17 cellular contexts compared by ENCODE assay signal in the genomic region with DNA sequence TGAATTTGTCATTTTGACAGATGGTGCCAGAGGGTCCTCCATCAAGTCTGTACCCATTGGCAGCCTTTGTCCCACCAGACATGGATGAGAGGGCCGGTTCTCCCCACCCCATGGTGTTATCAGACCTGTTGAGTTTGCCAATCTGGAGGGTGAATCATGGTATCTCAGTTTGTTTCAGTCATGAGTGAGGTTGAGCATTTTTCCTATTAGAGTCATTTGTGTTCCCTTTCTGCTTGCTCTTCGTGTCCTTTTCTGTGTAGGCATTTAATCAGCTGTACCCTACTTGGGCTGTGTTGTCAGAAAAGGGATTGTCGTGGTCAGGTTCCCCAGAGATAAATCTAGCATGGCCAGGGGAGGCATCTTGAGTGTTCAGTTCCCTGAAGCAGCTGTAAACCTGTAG. TPM values are rescaled to one million over a fixed set of nuclear protein-coding genes. Genes with fewer than 3 reads are reported as not detected.
A peak's percentile ranks its signal among the peaks of the same experiment; 100 is the strongest.
DNase-seq lines count a peak whose midpoint lies in the region; ATAC-seq lines count a peak whose summit lies in the region.
"Had no signal": no experiment of that assay in that cellular context is flagged by ENCODE, and none has a peak within 500 bp of the region (broad histone marks: within the 10 kb centered on the region; RNA-seq: fewer than 3 reads in every experiment).

No MANE protein-coding gene starts in this region.

- CTCF ChIA-PET in activated CD4-positive, alpha-beta T cell treated with anti-CD3 and anti-CD28 coated beads for 36 hours (lab: Charles Lee), result interaction anchor here (0.6 to 1.6 kb wide), 4 partner anchors 12 to 373 kb away, joined by 3 read pairs; no protein-coding TSS in a partner anchor
- CTCF ChIA-PET in activated CD4-positive, alpha-beta T cell treated with anti-CD3 and anti-CD28 coated beads, Interleukin-2, amount 10 ng/mL, durations not matched to agents 7 days and 5 days (lab: Charles Lee), result interaction anchor here (1.4 kb wide), 1 partner anchor 9 kb away, joined by 4 read pairs; no protein-coding TSS in a partner anchor

- H3K4me3 ChIP-seq in neuronal stem cell (ENCODE audit: low read length in 2 of 2), result no peak overlapping the region
- H3K4me3 ChIP-seq: BLaER1 treated with 17β-estradiol and CSF1 and Interleukin-3, amounts not matched to agents 10 nM and 100 nM had no signal

- H2BK120ac ChIP-seq in neuronal stem cell (ENCODE audit: low read depth, low read length), result no peak overlapping the region

- no peak overlapping the region for H3K27ac ChIP-seq in neuronal stem cell (replicated peaks; ENCODE audit: low read length)
- H3K27ac ChIP-seq: 22Rv1; BLaER1 treated with 17β-estradiol and CSF1 and Interleukin-3, amounts not matched to agents 10 nM and 100 nM; HL-60 had no signal

- H3K9ac ChIP-seq in neuronal stem cell (ENCODE audit: low read depth, low read length, poor library complexity), result peak overlapping the region; percentile 36
- H3K9ac ChIP-seq: BLaER1 treated with 17β-estradiol and CSF1 and Interleukin-3, amounts not matched to agents 10 nM and 100 nM had no signal

- no peak overlapping the region for H3K4me2 ChIP-seq in neuronal stem cell (ENCODE audit: insufficient read depth, low read length, poor library complexity, severe bottlenecking)
- H3K4me2 ChIP-seq: BLaER1 treated with 17β-estradiol and CSF1 and Interleukin-3, amounts not matched to agents 10 nM and 100 nM had no signal

- H3K27me3 ChIP-seq in neuronal stem cell (ENCODE audit: control insufficient read depth in 3 of 3, insufficient read depth in 3 of 3, low read depth in 1 of 3, low read length in 3 of 3), result peaks cover 0 to 5% (median 0%) of the 10 kb centered on the region in 3 experiments
- H3K27me3 ChIP-seq: BLaER1 treated with 17β-estradiol and CSF1 and Interleukin-3, amounts not matched to agents 10 nM and 100 nM had no signal

- no peaks in the 10 kb centered on the region for H3K79me1 ChIP-seq in neuronal stem cell (ENCODE audit: low read depth, low read length)

- H3K9me3 ChIP-seq in neuronal stem cell (replicated peaks in 1 of 2; ENCODE audit: control insufficient read depth in 2 of 2, insufficient read depth in 1 of 2, low read depth in 1 of 2, low read length in 2 of 2), result no peaks in the 10 kb centered on the region
- H3K9me3 ChIP-seq: BLaER1 treated with 17β-estradiol and CSF1 and Interleukin-3, amounts not matched to agents 10 nM and 100 nM had no signal

- no peaks in the 10 kb centered on the region for H3K4me1 ChIP-seq in neuronal stem cell (ENCODE audit: control insufficient read depth in 2 of 2, insufficient read depth in 1 of 2, low read depth in 1 of 2, low read length in 2 of 2)
- H3K4me1 ChIP-seq: BLaER1 treated with 17β-estradiol and CSF1 and Interleukin-3, amounts not matched to agents 10 nM and 100 nM had no signal

- H3K14ac ChIP-seq in neuronal stem cell (ENCODE audit: low read length), result no peak overlapping the region

- H3K36me3 Mint-ChIP-seq in activated CD4-positive, alpha-beta T cell treated with anti-CD3 and anti-CD28 coated beads for 36 hours (ENCODE audit: low read depth), result no peaks in the 10 kb centered on the region
- no peaks in the 10 kb centered on the region for H3K36me3 Mint-ChIP-seq in activated CD4-positive, alpha-beta T cell treated with anti-CD3 and anti-CD28 coated beads, Interleukin-2, amount 10 ng/mL, durations not matched to agents 7 days and 5 days (ENCODE audit: low read depth)

- no CpG with 5 or more reads among the region's 3 CpGs for WGBS in neuronal stem cell (ENCODE audit: extremely low coverage in 2 of 2, insufficient read length in 2 of 2, insufficient replicate concordance in 1 of 2), 2 donors

- H3K4me1 Mint-ChIP-seq in activated CD4-positive, alpha-beta T cell treated with anti-CD3 and anti-CD28 coated beads for 36 hours, result no peaks in the 10 kb centered on the region
- H3K4me1 Mint-ChIP-seq in activated CD4-positive, alpha-beta T cell treated with anti-CD3 and anti-CD28 coated beads, Interleukin-2, amount 10 ng/mL, durations not matched to agents 7 days and 5 days, result no peaks in the 10 kb centered on the region
- peaks cover 9% of the 10 kb centered on the region for H3K4me1 Mint-ChIP-seq in stimulated activated naive CD8-positive, alpha-beta T cell treated with anti-CD3 and anti-CD28 coated beads, Interleukin-15, amount 100 ng/mL, for 72 hours

- H2AFZ ChIP-seq in neuronal stem cell (ENCODE audit: low read length), result no peak overlapping the region

- no peak overlapping the region for H3K23ac ChIP-seq in neuronal stem cell (ENCODE audit: low read depth, low read length, poor library complexity)

- H2BK15ac ChIP-seq in neuronal stem cell (ENCODE audit: low read length), result no peak overlapping the region

- intact Hi-C loops in activated CD4-positive, alpha-beta T cell treated with anti-CD3 and anti-CD28 coated beads for 36 hours (cut with DNase I, micrococcal nuclease), result loop anchor here in 1 of 2 experiments (10.0 kb wide), 1 partner anchor 251 kb away; no protein-coding TSS in a partner anchor

- no peak overlapping the region for H3K4me3 Mint-ChIP-seq in activated CD4-positive, alpha-beta T cell treated with anti-CD3 and anti-CD28 coated beads for 36 hours
- H3K4me3 Mint-ChIP-seq in activated CD4-positive, alpha-beta T cell treated with anti-CD3 and anti-CD28 coated beads, Interleukin-2, amount 10 ng/mL, durations not matched to agents 7 days and 5 days, result no peak overlapping the region
- H3K4me3 Mint-ChIP-seq in stimulated activated naive CD8-positive, alpha-beta T cell treated with anti-CD3 and anti-CD28 coated beads, Interleukin-15, amount 100 ng/mL, for 72 hours, result no peak overlapping the region
- H3K4me3 Mint-ChIP-seq: CD4-positive, alpha-beta T cell had no signal

- no peaks in the 10 kb centered on the region for H3K9me3 Mint-ChIP-seq in activated CD4-positive, alpha-beta T cell treated with anti-CD3 and anti-CD28 coated beads for 36 hours (ENCODE audit: low read depth)
- no peaks in the 10 kb centered on the region for H3K9me3 Mint-ChIP-seq in activated CD4-positive, alpha-beta T cell treated with anti-CD3 and anti-CD28 coated beads, Interleukin-2, amount 10 ng/mL, durations not matched to agents 7 days and 5 days
- no peaks in the 10 kb centered on the region for H3K9me3 Mint-ChIP-seq in stimulated activated naive CD8-positive, alpha-beta T cell treated with anti-CD3 and anti-CD28 coated beads, Interleukin-15, amount 100 ng/mL, for 72 hours
- H3K9me3 Mint-ChIP-seq: CD4-positive, alpha-beta T cell had no signal

- DNase-seq in activated CD4-positive, alpha-beta T cell treated with anti-CD3 and anti-CD28 coated beads for 36 hours, result no peak
- DNase-seq in activated CD4-positive, alpha-beta T cell treated with anti-CD3 and anti-CD28 coated beads, Interleukin-2, amount 10 ng/mL, durations not matched to agents 7 days and 5 days, result no peak
- DNase-seq in stimulated activated naive CD8-positive, alpha-beta T cell treated with anti-CD3 and anti-CD28 coated beads, Interleukin-15, Interleukin-2, amounts not matched to agents 100 U/mL and 50 U/mL, for 24 hours, result no peak
- no peak for DNase-seq in stimulated activated naive CD8-positive, alpha-beta T cell treated with anti-CD3 and anti-CD28 coated beads, Interleukin-15, amount 100 ng/mL, for 72 hours
- no peak for DNase-seq in neuronal stem cell (ENCODE audit: low spot score)
- DNase-seq in NCI-H1092 (lab: John Stamatoyannopoulos, UW), result no peak
- DNase-seq in OCI-M2 (lab: John Stamatoyannopoulos, UW; ENCODE audit: unreplicated experiment), result no peak
- DNase-seq: Calu3; CD4-positive, alpha-beta T cell; DMS 273 treated with DMSO at 0.1 percent for 48 hours; HCEC 1CT had no signal

- no peak overlapping the region for H4K8ac ChIP-seq in neuronal stem cell (ENCODE audit: low read depth, low read length)

- ATAC-seq in activated CD4-positive, alpha-beta T cell treated with anti-CD3 and anti-CD28 coated beads for 36 hours, result peak; percentile 49
- peak; percentile 50 for ATAC-seq in stimulated activated naive CD8-positive, alpha-beta T cell treated with anti-CD3 and anti-CD28 coated beads, Interleukin-15, Interleukin-2, amounts not matched to agents 100 U/mL and 50 U/mL, for 24 hours
- no peak for ATAC-seq in stimulated activated naive CD8-positive, alpha-beta T cell treated with anti-CD3 and anti-CD28 coated beads, Interleukin-15, amount 100 ng/mL, for 72 hours
- ATAC-seq in HG03460 (IDR thresholded peaks at IDR 0.05; ENCODE audit: unreplicated experiment), result no peak

- H4K91ac ChIP-seq in neuronal stem cell (ENCODE audit: low read depth, low read length, poor library complexity), result no peak overlapping the region

- H3K36me3 ChIP-seq in neuronal stem cell (replicated peaks in 1 of 2; ENCODE audit: control insufficient read depth in 2 of 2, insufficient read depth in 2 of 2, low read length in 2 of 2), result no peaks in the 10 kb centered on the region
- H3K36me3 ChIP-seq: BLaER1 treated with 17β-estradiol and CSF1 and Interleukin-3, amounts not matched to agents 10 nM and 100 nM had no signal

- peaks cover 15% of the 10 kb centered on the region for H3K27me3 Mint-ChIP-seq in activated CD4-positive, alpha-beta T cell treated with anti-CD3 and anti-CD28 coated beads for 36 hours
- peaks cover 10% of the 10 kb centered on the region for H3K27me3 Mint-ChIP-seq in activated CD4-positive, alpha-beta T cell treated with anti-CD3 and anti-CD28 coated beads, Interleukin-2, amount 10 ng/mL, durations not matched to agents 7 days and 5 days
- H3K27me3 Mint-ChIP-seq in stimulated activated naive CD8-positive, alpha-beta T cell treated with anti-CD3 and anti-CD28 coated beads, Interleukin-15, amount 100 ng/mL, for 72 hours, result peaks cover 9% of the 10 kb centered on the region
- H3K27me3 Mint-ChIP-seq: CD4-positive, alpha-beta T cell had no signal

- no peak overlapping the region for H2BK5ac ChIP-seq in neuronal stem cell (ENCODE audit: low read length)

- H2BK12ac ChIP-seq in neuronal stem cell (ENCODE audit: low read length), result no peak overlapping the region

- POLR2A ChIA-PET in activated CD4-positive, alpha-beta T cell treated with anti-CD3 and anti-CD28 coated beads for 36 hours (lab: Charles Lee), result interaction anchor here (0.6 kb wide), 1 partner anchor 141 kb away, joined by 3 read pairs; no protein-coding TSS in a partner anchor
- POLR2A ChIA-PET in activated CD4-positive, alpha-beta T cell treated with anti-CD3 and anti-CD28 coated beads, Interleukin-2, amount 10 ng/mL, durations not matched to agents 7 days and 5 days (lab: Charles Lee), result no interaction called here

- H3K18ac ChIP-seq in neuronal stem cell (ENCODE audit: low read length), result no peak overlapping the region

- H2AK5ac ChIP-seq in neuronal stem cell (ENCODE audit: low read depth, low read length), result no peak overlapping the region

- no peak overlapping the region for H3K4ac ChIP-seq in neuronal stem cell (ENCODE audit: low read length)

- H3K27ac Mint-ChIP-seq in activated CD4-positive, alpha-beta T cell treated with anti-CD3 and anti-CD28 coated beads for 36 hours, result peak overlapping the region; percentile 14
- no peak overlapping the region for H3K27ac Mint-ChIP-seq in activated CD4-positive, alpha-beta T cell treated with anti-CD3 and anti-CD28 coated beads, Interleukin-2, amount 10 ng/mL, durations not matched to agents 7 days and 5 days
- no peak overlapping the region for H3K27ac Mint-ChIP-seq in stimulated activated naive CD8-positive, alpha-beta T cell treated with anti-CD3 and anti-CD28 coated beads, Interleukin-15, amount 100 ng/mL, for 72 hours
- H3K27ac Mint-ChIP-seq: CD4-positive, alpha-beta T cell had no signal

RNA-seq across cellular contexts. Expression of a gene that starts 30.5 kb away (rescaled TPM):
- not detected for total RNA-seq in activated CD4-positive, alpha-beta T cell treated with anti-CD3 and anti-CD28 coated beads for 36 hours
- total RNA-seq in activated CD4-positive, alpha-beta T cell treated with anti-CD3 and anti-CD28 coated beads, Interleukin-2, amount 10 ng/mL, durations not matched to agents 7 days and 5 days, result not detected
- polyA plus RNA-seq in neuronal stem cell (2013, experiment 1 of 2), result 0.03 TPM
- 0.04 TPM for polyA plus RNA-seq in neuronal stem cell (2013, experiment 2 of 2)
- total RNA-seq: Calu3, Daoy, H4 had no signal

Comparison
In these comparisons a context has a peak if more than half of its experiments do, and no peak if none do; other contexts are left out.
1. ATAC-seq: peak in activated CD4-positive, alpha-beta T cell treated with anti-CD3 and anti-CD28 coated beads for 36 hours (single experiment) and stimulated activated naive CD8-positive, alpha-beta T cell treated with anti-CD3 and anti-CD28 coated beads, Interleukin-15, Interleukin-2, amounts not matched to agents 100 U/mL and 50 U/mL, for 24 hours (single experiment); none in stimulated activated naive CD8-positive, alpha-beta T cell treated with anti-CD3 and anti-CD28 coated beads, Interleukin-15, amount 100 ng/mL, for 72 hours (single experiment) and HG03460 (single experiment).